27 cellular contexts compared by ENCODE assay signal in the genomic region with DNA sequence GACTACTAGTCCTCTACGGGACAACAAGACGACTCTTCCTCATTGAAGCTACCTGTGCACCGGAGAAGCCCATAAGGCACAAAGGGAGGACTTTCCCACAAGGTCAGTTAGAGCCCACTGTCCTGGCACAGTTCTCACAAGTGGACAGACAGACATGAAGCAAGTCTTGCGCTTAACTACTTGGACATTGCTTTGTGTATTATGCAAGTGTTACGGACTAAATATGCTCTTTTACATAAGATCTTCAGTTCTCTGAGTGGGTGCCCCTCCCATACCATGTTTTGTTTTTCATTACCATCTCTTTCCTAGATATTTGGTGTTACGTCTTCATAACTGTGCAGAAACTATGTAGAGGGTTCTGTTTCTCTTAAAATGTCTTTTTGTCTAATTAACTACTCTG. TPM values are rescaled to one million over a fixed set of nuclear protein-coding genes. Genes with fewer than 3 reads are reported as not detected.
"Had no signal": no experiment of that assay in that cellular context is flagged by ENCODE, and none has a peak within 500 bp of the region (broad histone marks: within the 10 kb centered on the region; RNA-seq: fewer than 3 reads in every experiment).

No MANE protein-coding gene starts in this region.

- H3K9me3 ChIP-seq: colonic mucosa, gastroesophageal sphincter, heart left ventricle, left ventricle myocardium inferior, tibial artery had no signal

- H3K4me1 Mint-ChIP-seq: nephron progenitor cell had no signal

- H3K4me3 ChIP-seq: colonic mucosa, gastroesophageal sphincter, heart left ventricle, left ventricle myocardium inferior, tibial artery had no signal

- ATAC-seq: esophagus mucosa, gastroesophageal sphincter, heart left ventricle, T-helper 17 cell had no signal

- DNase-seq: activated CD4-positive, alpha-beta T cell treated with anti-CD3 and anti-CD28 coated beads, Interleukin-2, amount 50 U/mL, for 4 hours; activated CD4-positive, CD25-positive, alpha-beta regulatory T cell treated with anti-CD3 and anti-CD28 coated beads, Interleukin-2, amount 50 U/mL, for 72 hours; activated effector memory CD4-positive, alpha-beta T cell treated with anti-CD3 and anti-CD28 coated beads, Interleukin-2, amount 50 U/mL, for 16 hours; activated T-cell treated with anti-CD3 and anti-CD28 coated beads, Interleukin-2, amount 50 U/mL, for 1 hour; anterior cingulate cortex; brain microvascular endothelial cell; central memory CD4-positive, alpha-beta T cell; colonic mucosa; heart left ventricle; left ventricle myocardium inferior; mammary epithelial cell; nephron progenitor cell; nucleus accumbens; stimulated activated CD4-positive, alpha-beta T cell treated with anti-CD3 and anti-CD28 coated beads, Interleukin-12 subunit alpha, Interleukin-12 subunit beta, amount 100 ng/mL, for 4 hours; stimulated activated CD4-positive, alpha-beta T cell treated with anti-CD3 and anti-CD28 coated beads, Interleukin-1b, Interleukin-23, amount 100 ng/mL, for 48 hours; stimulated activated CD8-positive, alpha-beta memory T cell treated with anti-CD3 and anti-CD28 coated beads, Interleukin-4, amount 100 ng/mL, for 48 hours; stimulated activated naive CD4-positive, alpha-beta T cell treated with Interleukin-2 at 50 U/mL for 16 hours; substantia nigra; T-helper 17 cell; tibial artery had no signal

- H3K9me3 Mint-ChIP-seq: nephron progenitor cell had no signal

- H3K27me3 ChIP-seq: brain microvascular endothelial cell, colonic mucosa, gastroesophageal sphincter, heart left ventricle, tibial artery had no signal

- H3K4me3 Mint-ChIP-seq: nephron progenitor cell, T-helper 17 cell had no signal

- H3K4me1 ChIP-seq: colonic mucosa, gastroesophageal sphincter, tibial artery had no signal

- H3K27ac ChIP-seq: brain microvascular endothelial cell, colonic mucosa, gastroesophageal sphincter, heart left ventricle, left ventricle myocardium inferior, tibial artery, VCaP had no signal

- H3K27me3 Mint-ChIP-seq: T-helper 17 cell had no signal

- H3K27ac Mint-ChIP-seq: nephron progenitor cell had no signal

RNA-seq across cellular contexts. Expression of gene ANKRD40CL, which starts 18.1 kb away (rescaled TPM):
- total RNA-seq: esophagus mucosa, gastroesophageal sphincter, heart left ventricle, kidney epithelial cell, left ventricle myocardium inferior, mammary epithelial cell, myocyte, posterior vena cava, T-helper 17 cell, urinary bladder had no signal
- polyA plus RNA-seq: heart left ventricle, mammary epithelial cell, urinary bladder had no signal
